In genomic region chr12:116319851-116320621, GRCh38 we compare ENCODE assay signal across 8 cellular contexts. TPM values are rescaled to one million over a fixed set of nuclear protein-coding genes. Genes with fewer than 3 reads are reported as not detected.
DNase-seq lines count a peak whose midpoint lies in the region; ATAC-seq and TF ChIP-seq lines count a peak whose summit lies in the region.

No MANE protein-coding gene starts in this region.

- no peak for TF ChIP-seq EP300 in upper lobe of left lung (IDR thresholded peaks at IDR 0.05)

- H3K27me3 ChIP-seq in CD8-positive, alpha-beta memory T cell (ENCODE audit: insufficient read depth, low read length, poor library complexity, severe bottlenecking), result no peaks in the 10 kb centered on the region
- H3K27me3 ChIP-seq in upper lobe of left lung, result no peaks in the 10 kb centered on the region

- no peaks in the 10 kb centered on the region for H3K9me3 Mint-ChIP-seq in CD8-positive, alpha-beta memory T cell
- H3K9me3 Mint-ChIP-seq in MCF 10A (ENCODE audit: unreplicated experiment), result no peaks in the 10 kb centered on the region

- 21 to 30% methylated on average over 16 of the region's 16 CpGs for WGBS in upper lobe of left lung, 2 donors

- peaks cover 0 to 8% (median 0%) of the 10 kb centered on the region in 3 donors for H3K36me3 Mint-ChIP-seq in CD8-positive, alpha-beta memory T cell
- H3K36me3 Mint-ChIP-seq in MCF 10A (ENCODE audit: insufficient read depth, unreplicated experiment), result no peaks in the 10 kb centered on the region

- peak overlapping the region in 1 of 8 donors; percentile 43 for H3K27ac Mint-ChIP-seq in CD8-positive, alpha-beta memory T cell
- H3K27ac Mint-ChIP-seq in MCF 10A (ENCODE audit: low read depth, unreplicated experiment), result peak overlapping the region; percentile 43

- peaks cover 10% of the 10 kb centered on the region for H3K4me1 ChIP-seq in CD8-positive, alpha-beta memory T cell (ENCODE audit: insufficient read depth, low read length)
- H3K4me1 ChIP-seq in upper lobe of left lung, result peaks cover 10 to 30% (median 21%) of the 10 kb centered on the region in 4 donors

- H3K27ac ChIP-seq in CD8-positive, alpha-beta memory T cell (ENCODE audit: low read depth, low read length), result no peak overlapping the region
- peak overlapping the region; percentile 62 to 73 (median 68) for H3K27ac ChIP-seq in upper lobe of left lung

- H3K4me3 ChIP-seq in CD8-positive, alpha-beta memory T cell (ENCODE audit: low read length), result no peak overlapping the region
- no peak overlapping the region for H3K4me3 ChIP-seq in upper lobe of left lung

- peak overlapping the region in 4 of 7 donors; percentile 6 to 38 (median 25) for H3K4me3 Mint-ChIP-seq in CD8-positive, alpha-beta memory T cell
- no peak overlapping the region for H3K4me3 Mint-ChIP-seq in MCF 10A (ENCODE audit: unreplicated experiment)

- CTCF ChIA-PET in CD8-positive, alpha-beta memory T cell (lab: Charles Lee), result no interaction called here
- CTCF ChIA-PET in MCF 10A (lab: Yijun Ruan, JAX), result no interaction called here

- peak in 1 of 5 donors; percentile 17 for DNase-seq in CD8-positive, alpha-beta memory T cell
- DNase-seq in NOMO-1 treated with DMSO at 0.1 percent for 48 hours (lab: John Stamatoyannopoulos, UW; ENCODE audit: unreplicated experiment) (peak; percentile 82), MCF 10A (ENCODE audit: unreplicated experiment) (peak; percentile 73), mucosa of gallbladder (ENCODE audit: low spot score) (peak; percentile 75), upper lobe of left lung (no peak), HK-2 (ENCODE audit: unreplicated experiment) (no peak)

- ATAC-seq in upper lobe of left lung (ENCODE audit: low FRiP score in 2 of 2) (peak; percentile 30 to 95), HG03108 (IDR thresholded peaks at IDR 0.05; ENCODE audit: unreplicated experiment) (no peak), HG02678 (IDR thresholded peaks at IDR 0.05; ENCODE audit: unreplicated experiment) (no peak)

- peaks cover 17 to 32% (median 26%) of the 10 kb centered on the region in 3 donors for H3K4me1 Mint-ChIP-seq in CD8-positive, alpha-beta memory T cell
- H3K4me1 Mint-ChIP-seq in MCF 10A (ENCODE audit: insufficient read depth, unreplicated experiment), result peaks cover 32% of the 10 kb centered on the region

- peaks cover 8 to 14% of the 10 kb centered on the region in 2 donors for H3K27me3 Mint-ChIP-seq in CD8-positive, alpha-beta memory T cell
- H3K27me3 Mint-ChIP-seq in MCF 10A (ENCODE audit: insufficient read depth, unreplicated experiment), result no peaks in the 10 kb centered on the region

- no peak for TF ChIP-seq CTCF in MCF 10A (IDR thresholded peaks at IDR 0.05; ENCODE audit: unreplicated experiment)
- TF ChIP-seq CTCF in upper lobe of left lung (IDR thresholded peaks at IDR 0.05), result no peak

- H3K9me3 ChIP-seq in CD8-positive, alpha-beta memory T cell (ENCODE audit: low read length), result no peaks in the 10 kb centered on the region
- H3K9me3 ChIP-seq in upper lobe of left lung, result no peaks in the 10 kb centered on the region

- BruUV-seq in MCF 10A (replicated peaks; lab: Mats Ljungman, UMichigan), result no TSS peak

- intact Hi-C loops in MCF 10A (cut with micrococcal nuclease), result no loop called here

- TF ChIP-seq POLR2A in upper lobe of left lung (IDR thresholded peaks at IDR 0.05), result no peak

- POLR2A ChIA-PET in CD8-positive, alpha-beta memory T cell (lab: Charles Lee), result interaction anchor here (0.7 kb wide), 1 partner anchor 16 kb away, joined by 5 read pairs; no protein-coding TSS in a partner anchor
- POLR2A ChIA-PET in MCF 10A (lab: Yijun Ruan, JAX), result interaction anchor here (0.8 to 1.4 kb wide), 3 partner anchors 12 to 207 kb away, joined by 3 to 4 read pairs (median 3); no protein-coding TSS in a partner anchor

- no peaks in the 10 kb centered on the region for H3K36me3 ChIP-seq in CD8-positive, alpha-beta memory T cell (ENCODE audit: insufficient read depth, low read length)
- H3K36me3 ChIP-seq in upper lobe of left lung, result no peaks in the 10 kb centered on the region

RNA-seq across cellular contexts. Expression of gene MED13L, which starts 42.5 kb away (rescaled TPM):
- total RNA-seq in CD8-positive, alpha-beta memory T cell, result 10 to 100 TPM; 49.7 to 53.4 TPM
- 6.6 TPM for polyA plus RNA-seq in CD8-positive, alpha-beta memory T cell
- total RNA-seq in MCF 10A (2022) (74.9 and 91.6 TPM in 2 replicates), mucosa of gallbladder (117 TPM), upper lobe of left lung (100 to 1,000 TPM in 5 of 6 donors, 10 to 100 TPM in 1; 96.6 to 178 (median 124) TPM)

Comparison
In these comparisons a context has a peak if more than half of its experiments do, and no peak if none do; other contexts are left out.
1. DNase-seq: peak in NOMO-1 treated with DMSO at 0.1 percent for 48 hours (single experiment), MCF 10A (single experiment) and mucosa of gallbladder (single experiment); none in upper lobe of left lung (0 of 2) and HK-2 (single experiment).
2. ATAC-seq: peak in upper lobe of left lung (2 of 2); none in HG03108 (single experiment) and HG02678 (single experiment).